Comparison of ENCODE assay signal across 9 cellular contexts in genomic region chr5:158812381-158812780, GRCh38.
DNase-seq lines count a peak whose midpoint lies in the region; ATAC-seq and TF ChIP-seq lines count a peak whose summit lies in the region.
"Had no signal": no experiment of that assay in that cellular context is flagged by ENCODE, and none has a peak within 500 bp of the region (broad histone marks: within the 10 kb centered on the region; RNA-seq: fewer than 3 reads in every experiment).

No MANE protein-coding gene starts in this region.

- peaks cover 4% of the 10 kb centered on the region for H3K36me3 Mint-ChIP-seq in WTC11

- peaks cover 33% of the 10 kb centered on the region for H3K4me1 Mint-ChIP-seq in WTC11

- H3K27ac ChIP-seq in gastrocnemius medialis, result no peak overlapping the region

- CTCF ChIA-PET in WTC11 (lab: Charles Lee), result interaction anchor here (1.8 kb wide), 1 partner anchor 294 kb away, joined by 4 read pairs; no protein-coding TSS in a partner anchor

- no peaks in the 10 kb centered on the region for H3K36me3 ChIP-seq in gastrocnemius medialis

- H3K4me3 ChIP-seq in gastrocnemius medialis, result no peak overlapping the region
- H3K4me3 ChIP-seq: skin epidermis had no signal

- POLR2A ChIA-PET in WTC11 (lab: Charles Lee), result interaction anchor here (0.5 to 0.6 kb wide), 2 partner anchors 54 to 506 kb away, joined by 3 read pairs; no protein-coding TSS in a partner anchor

- H3K27ac Mint-ChIP-seq in WTC11, result no peak overlapping the region

- H3K27me3 ChIP-seq in gastrocnemius medialis, result no peaks in the 10 kb centered on the region

- TF ChIP-seq CTCF in WTC11 (IDR thresholded peaks at IDR 0.05) (no peak), gastrocnemius medialis (IDR thresholded peaks at IDR 0.05 in 4 of 5, conservative IDR thresholded peaks at IDR 0.05 in 1 of 5) (no peak)

- no peak for TF ChIP-seq POLR2A in gastrocnemius medialis (IDR thresholded peaks at IDR 0.05)

- intact Hi-C loops in gastrocnemius medialis (cut with DNase I; ENCODE audit: low total_unique reads), result no loop called here

- in situ Hi-C loops in gastrocnemius medialis (cut with MboI; ENCODE audit: low sequenced_read_pairs in 4 of 4), result no loop called here

- no peaks in the 10 kb centered on the region for H3K9me3 ChIP-seq in gastrocnemius medialis

- DNase-seq in WTC11 (ENCODE audit: low spot score) (peak; percentile 21), NCI-H774 (lab: John Stamatoyannopoulos, UW) (no peak), epidermal melanocyte (ENCODE audit: insufficient read length, low spot score) (no peak), NCI-H2107 (lab: John Stamatoyannopoulos, UW) (no peak), gastrocnemius medialis (no peak)

- no peak overlapping the region for H3K4me3 Mint-ChIP-seq in WTC11

- ATAC-seq in GM18511 (IDR thresholded peaks at IDR 0.05; ENCODE audit: unreplicated experiment), result peak; percentile 77
- ATAC-seq in HG02763 (IDR thresholded peaks at IDR 0.05; ENCODE audit: unreplicated experiment), result peak; percentile 70
- peak; percentile 76 for ATAC-seq in WTC11
- peak; percentile 76 for ATAC-seq in esophagus mucosa
- no peak for ATAC-seq in gastrocnemius medialis

- H3K4me1 ChIP-seq in gastrocnemius medialis, result peaks cover 0 to 4% of the 10 kb centered on the region in 2 donors

- peaks cover 1% of the 10 kb centered on the region; the same call in 1 of the 2 replicates for H3K27me3 Mint-ChIP-seq in WTC11 (ENCODE audit: low read depth)

- H3K9me3 Mint-ChIP-seq in WTC11, result peaks cover 7% of the 10 kb centered on the region

TF ChIP-seq in WTC11, 78 proteins besides CTCF, POLR2A, EP300 and RAD21 (continues in another document):
- TF ChIP-seq ESRRA (CRISPR knock-in tag; IDR thresholded peaks at IDR 0.05; ENCODE audit: borderline replicate concordance), result no peak
- no peak for TF ChIP-seq FOXJ3 (CRISPR knock-in tag; IDR thresholded peaks at IDR 0.05; ENCODE audit: borderline replicate concordance)
- no peak for TF ChIP-seq OVOL2 (CRISPR knock-in tag; IDR thresholded peaks at IDR 0.05; ENCODE audit: borderline replicate concordance)
- no peak for TF ChIP-seq FOXP1 (CRISPR knock-in tag; IDR thresholded peaks at IDR 0.05; ENCODE audit: borderline replicate concordance)
- no peak for TF ChIP-seq PRDM15 (CRISPR knock-in tag; IDR thresholded peaks at IDR 0.05)
- no peak for TF ChIP-seq IRF1 (CRISPR knock-in tag; IDR thresholded peaks at IDR 0.05)
- no peak for TF ChIP-seq NR2C2 (CRISPR knock-in tag; IDR thresholded peaks at IDR 0.05)
- TF ChIP-seq NFE2L1 (CRISPR knock-in tag; IDR thresholded peaks at IDR 0.05), result no peak
- TF ChIP-seq PRRX2 (CRISPR knock-in tag; IDR thresholded peaks at IDR 0.05), result no peak
- no peak for TF ChIP-seq KAT7 (CRISPR knock-in tag; IDR thresholded peaks at IDR 0.05; ENCODE audit: borderline replicate concordance)
- no peak for TF ChIP-seq ZNF512 (CRISPR knock-in tag; IDR thresholded peaks at IDR 0.05; ENCODE audit: borderline replicate concordance)
- TF ChIP-seq ETV6 (CRISPR knock-in tag; IDR thresholded peaks at IDR 0.05), result no peak
- no peak for TF ChIP-seq JAZF1 (CRISPR knock-in tag; IDR thresholded peaks at IDR 0.05)
- no peak for TF ChIP-seq AR (CRISPR knock-in tag; IDR thresholded peaks at IDR 0.05)
- TF ChIP-seq ZBTB21 (CRISPR knock-in tag; IDR thresholded peaks at IDR 0.05; ENCODE audit: borderline replicate concordance), result no peak
- TF ChIP-seq PREB (CRISPR knock-in tag; IDR thresholded peaks at IDR 0.05; ENCODE audit: borderline replicate concordance), result no peak
- no peak for TF ChIP-seq ATF6 (CRISPR knock-in tag; IDR thresholded peaks at IDR 0.05)

Comparison
In these comparisons a context has a peak if more than half of its experiments do, and no peak if none do; other contexts are left out.
1. ATAC-seq: peak in GM18511 (single experiment), HG02763 (single experiment), WTC11 (single experiment) and esophagus mucosa (single experiment); none in gastrocnemius medialis (0 of 2).